11 cellular contexts compared by ENCODE assay signal in the genomic region with DNA sequence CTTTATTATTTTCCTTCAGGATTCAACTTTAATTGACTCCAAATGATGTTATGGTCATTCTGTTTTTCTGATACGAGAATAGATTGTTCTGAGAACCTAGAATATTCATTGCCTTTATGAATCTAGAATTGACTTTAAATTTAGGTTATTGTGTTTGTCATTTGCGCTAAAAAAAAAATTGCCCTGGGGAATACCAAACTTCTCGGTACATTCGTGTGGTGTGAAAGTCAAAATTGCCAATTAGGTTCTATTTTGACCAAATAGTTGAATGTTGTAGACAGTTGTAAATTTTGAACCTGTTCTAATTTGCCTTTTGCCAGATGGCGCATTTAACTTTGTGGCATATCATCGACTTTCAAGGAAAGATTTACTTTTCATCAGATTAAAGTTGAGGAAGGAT. TPM values are rescaled to one million over a fixed set of nuclear protein-coding genes. Genes with fewer than 3 reads are reported as not detected.
DNase-seq lines count a peak whose midpoint lies in the region; ATAC-seq, FAIRE-seq and TF ChIP-seq lines count a peak whose summit lies in the region.
"Had no signal": no experiment of that assay in that cellular context is flagged by ENCODE, and none has a peak within 500 bp of the region (broad histone marks: within the 10 kb centered on the region; RNA-seq: fewer than 3 reads in every experiment).

No MANE protein-coding gene starts in this region.

- no peak overlapping the region for H3K27ac Mint-ChIP-seq in activated T-helper 17 cell treated with anti-CD3 and anti-CD28 coated beads, Interleukin-2, amount 50 U/mL, for 72 hours
- peak overlapping the region; percentile 81 for H3K27ac Mint-ChIP-seq in memory B cell

- FAIRE-seq in A204.1 (lab: Jason Lieb, UNC), result peak; percentile 3

- peak overlapping the region; percentile 31; the same call in 1 of the 2 replicates for H3K4me3 ChIP-seq in GM12864 (ENCODE audit: low read depth, low read length)

- TF ChIP-seq CTCF in GM12864 (IDR thresholded peaks at IDR 0.05; ENCODE audit: low read depth, low read length, missing control alignments), result no peak

- DNase-seq in GM12864 (ENCODE audit: low read depth) (no peak), memory B cell (ENCODE audit: low spot score in 2 of 2) (no peak), foreskin melanocyte (no peak), putamen (ENCODE audit: low spot score) (no peak)
- no peak for DNase-seq in stimulated activated CD4-positive, alpha-beta T cell treated with anti-CD3 and anti-CD28 coated beads, Interleukin-2, amount 100 ng/mL, for 48 hours
- DNase-seq: left lung, NCI-H2171, substantia nigra had no signal

- H3K27me3 Mint-ChIP-seq in activated T-helper 17 cell treated with anti-CD3 and anti-CD28 coated beads, Interleukin-2, amount 50 U/mL, for 72 hours, result no peaks in the 10 kb centered on the region
- H3K27me3 Mint-ChIP-seq in memory B cell, result no peaks in the 10 kb centered on the region

- H3K36me3 Mint-ChIP-seq in activated T-helper 17 cell treated with anti-CD3 and anti-CD28 coated beads, Interleukin-2, amount 50 U/mL, for 72 hours (ENCODE audit: low read depth), result peaks cover 75% of the 10 kb centered on the region
- peaks cover 2% of the 10 kb centered on the region for H3K36me3 Mint-ChIP-seq in memory B cell

- H3K9me3 Mint-ChIP-seq in activated T-helper 17 cell treated with anti-CD3 and anti-CD28 coated beads, Interleukin-2, amount 50 U/mL, for 72 hours, result no peaks in the 10 kb centered on the region
- H3K9me3 Mint-ChIP-seq in memory B cell, result no peaks in the 10 kb centered on the region

- no peak for ATAC-seq in activated T-helper 17 cell treated with anti-CD3 and anti-CD28 coated beads, Interleukin-2, amount 50 U/mL, for 72 hours (replicated peaks)
- ATAC-seq in memory B cell (ENCODE audit: low read depth), result no peak
- ATAC-seq in GM19395 (IDR thresholded peaks at IDR 0.05; ENCODE audit: unreplicated experiment), result no peak
- ATAC-seq: left lung had no signal

- H3K4me3 Mint-ChIP-seq in activated T-helper 17 cell treated with anti-CD3 and anti-CD28 coated beads, Interleukin-2, amount 50 U/mL, for 72 hours, result peak overlapping the region; percentile 92
- peak overlapping the region; percentile 14 for H3K4me3 Mint-ChIP-seq in memory B cell

- peaks cover 17% of the 10 kb centered on the region for H3K4me1 Mint-ChIP-seq in activated T-helper 17 cell treated with anti-CD3 and anti-CD28 coated beads, Interleukin-2, amount 50 U/mL, for 72 hours
- H3K4me1 Mint-ChIP-seq in memory B cell, result peaks cover 25% of the 10 kb centered on the region

RNA-seq across cellular contexts. Expression of a gene that starts 3.0 kb away (rescaled TPM):
- total RNA-seq in activated T-helper 17 cell treated with anti-CD3 and anti-CD28 coated beads, Interleukin-2, amount 50 U/mL, for 72 hours, result 10 to 100 TPM; 79.8 to 88.5 TPM

RNA-seq across cellular contexts. Expression of a gene that starts 31.6 kb away (rescaled TPM):
- 10 to 100 TPM; 66.2 to 90.3 TPM for total RNA-seq in activated T-helper 17 cell treated with anti-CD3 and anti-CD28 coated beads, Interleukin-2, amount 50 U/mL, for 72 hours

RNA-seq across cellular contexts. Expression of a gene that starts 37.2 kb away (rescaled TPM):
- 100 to 1,000 TPM; 110 to 112 TPM for total RNA-seq in activated T-helper 17 cell treated with anti-CD3 and anti-CD28 coated beads, Interleukin-2, amount 50 U/mL, for 72 hours

RNA-seq across cellular contexts. Expression of a gene that starts 59.1 kb away (rescaled TPM):
- 100 to 1,000 TPM; 321 to 554 TPM for total RNA-seq in activated T-helper 17 cell treated with anti-CD3 and anti-CD28 coated beads, Interleukin-2, amount 50 U/mL, for 72 hours

RNA-seq across cellular contexts. Expression of a gene that starts 60.0 kb away (rescaled TPM):
- total RNA-seq in activated T-helper 17 cell treated with anti-CD3 and anti-CD28 coated beads, Interleukin-2, amount 50 U/mL, for 72 hours, result 100 to 1,000 TPM in 1 of 2 donors, 10 to 100 TPM in 1; 61.9 to 124 TPM
